In the genomic region with DNA sequence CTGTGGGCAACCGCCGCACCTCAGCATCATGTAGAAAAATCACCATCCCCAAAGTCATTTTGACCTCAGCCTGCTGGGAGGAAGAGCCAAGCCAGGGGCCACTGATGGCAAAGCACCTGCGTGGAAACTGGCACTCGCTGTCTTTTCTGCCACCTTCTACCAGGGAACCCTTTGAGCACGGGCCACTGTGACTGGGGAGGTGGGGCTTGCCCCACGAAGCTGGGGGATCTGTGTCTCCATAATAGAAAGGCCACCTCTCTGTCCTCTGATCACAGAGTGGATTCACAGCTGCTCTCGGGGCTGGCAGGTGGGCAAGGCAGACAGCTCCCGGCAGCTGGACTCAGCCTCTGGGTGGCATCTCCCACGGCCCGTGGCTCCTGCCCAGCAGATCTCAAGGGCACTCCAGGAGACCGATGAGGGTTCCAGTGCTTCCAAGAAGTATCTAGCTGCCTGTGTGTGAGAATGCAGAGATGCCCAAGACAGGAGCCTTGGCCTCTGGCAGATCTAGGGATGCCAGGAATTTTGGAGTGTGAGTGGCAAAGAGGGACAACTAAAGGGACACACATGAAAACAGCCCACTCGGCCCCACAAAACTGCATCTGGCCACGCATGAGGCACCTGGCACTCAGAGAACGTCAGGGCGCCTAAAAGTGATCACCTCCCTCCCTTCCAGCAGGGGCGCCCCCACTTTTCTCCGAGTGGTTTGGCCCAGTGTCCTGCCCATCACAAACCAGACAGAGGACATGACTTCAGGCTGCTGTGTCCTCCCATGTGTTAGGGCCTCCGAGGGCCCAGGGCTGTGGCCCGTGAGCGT, we compare ENCODE assay signal across 23 cellular contexts.
"Had no signal": no experiment of that assay in that cellular context is flagged by ENCODE, and none has a peak within 500 bp of the region (broad histone marks: within the 10 kb centered on the region; RNA-seq: fewer than 3 reads in every experiment).

No MANE protein-coding gene starts in this region.

- ATAC-seq: activated T-helper 17 cell treated with anti-CD3 and anti-CD28 coated beads, Interleukin-2, amount 50 U/mL, for 72 hours had no signal

- H3K36me3 ChIP-seq: brain microvascular endothelial cell, cardiac muscle cell had no signal

- DNase-seq: activated B cell treated with CpG ODN at 0.5 μM for 24 hours; activated CD4-positive, alpha-beta memory T cell treated with anti-CD3 and anti-CD28 coated beads, Interleukin-2, amount 10 ng/mL, durations not matched to agents 7 days and 5 days; activated CD4-positive, alpha-beta T cell treated with anti-CD3 and anti-CD28 coated beads for 1 hour; activated CD4-positive, alpha-beta T cell treated with anti-CD3 and anti-CD28 coated beads, Interleukin-2, amount 10 ng/mL, durations not matched to agents 24 days and 14 days; activated gamma-delta T cell; activated naive CD4-positive, alpha-beta T cell treated with anti-CD3 and anti-CD28 coated beads for 36 hours; activated T-cell treated with anti-CD3 and anti-CD28 coated beads for 4 hours; activated T-cell treated with anti-CD3 and anti-CD28 coated beads, Interleukin-2, amount 50 U/mL, for 48 hours; brain microvascular endothelial cell; KG1; NCI-H1092 treated with DMSO at 0.1 percent for 48 hours; NCI-H1417 treated with DMSO at 0.1 percent for 48 hours; NCI-H1694; NCI-H2029 treated with DMSO at 0.1 percent for 48 hours; NCI-H345; NCI-H510A; NCI-H526 treated with DMSO at 0.1 percent for 48 hours; NCI-H82; SHP77 treated with DMSO at 0.1 percent for 48 hours; T-helper 9 cell had no signal

- H3K9me3 ChIP-seq: Peyer's patch had no signal

- H3K4me3 ChIP-seq: cardiac muscle cell, Peyer's patch had no signal
